ENCODE assay signal across 15 cellular contexts in the genomic region with DNA sequence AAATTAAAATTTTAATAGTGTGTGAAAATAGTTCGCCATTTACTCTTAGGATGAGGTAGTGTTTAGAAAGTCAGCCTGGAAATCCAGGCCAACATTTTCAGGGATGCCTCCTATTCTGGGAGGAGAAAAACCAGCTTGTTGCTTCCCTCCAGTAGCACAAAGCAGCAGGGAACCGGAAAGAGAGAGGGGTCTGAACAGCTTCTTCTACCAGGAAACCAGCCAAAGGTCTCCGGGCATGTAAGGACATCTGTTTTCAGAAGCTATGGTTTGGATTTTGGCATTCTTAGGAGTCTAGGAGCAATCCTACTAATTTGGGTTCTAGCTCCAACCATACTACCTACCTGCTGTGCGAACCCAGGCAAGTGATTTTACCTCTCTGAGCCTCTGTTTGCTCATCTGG.
"Had no signal": no experiment of that assay in that cellular context is flagged by ENCODE, and none has a peak within 500 bp of the region (broad histone marks: within the 10 kb centered on the region; RNA-seq: fewer than 3 reads in every experiment).

No MANE protein-coding gene starts in this region.

- H3K4me3 Mint-ChIP-seq: T-cell had no signal

- DNase-seq: activated CD4-positive, alpha-beta T cell treated with anti-CD3 and anti-CD28 coated beads for 4 hours; activated CD8-positive, alpha-beta memory T cell treated with anti-CD3 and anti-CD28 coated beads for 24 hours; activated naive CD4-positive, alpha-beta T cell treated with anti-CD3 and anti-CD28 coated beads, Interleukin-2, amount 50 U/mL, for 16 hours; amniotic stem cell; brain microvascular endothelial cell; esophagus squamous epithelium; naive thymus-derived CD4-positive, alpha-beta T cell; sigmoid colon; stimulated activated CD4-positive, alpha-beta T cell treated with anti-CD3 and anti-CD28 coated beads, Interleukin-12 subunit alpha, Interleukin-12 subunit beta, amount 100 ng/mL, for 4 hours; stimulated activated CD4-positive, alpha-beta T cell treated with anti-CD3 and anti-CD28 coated beads, Interleukin-2, amount 100 ng/mL, for 48 hours; stimulated activated naive CD8-positive, alpha-beta T cell treated with anti-CD3 and anti-CD28 coated beads, Interleukin-15, Interleukin-2, amounts not matched to agents 100 U/mL and 50 U/mL, for 24 hours; T-cell; T1000; WERI-Rb-1 had no signal

- H3K27ac Mint-ChIP-seq: naive thymus-derived CD4-positive, alpha-beta T cell; progenitor cell of endocrine pancreas; T-cell had no signal

- H3K36me3 Mint-ChIP-seq: T-cell had no signal

- ATAC-seq: naive thymus-derived CD4-positive, alpha-beta T cell; stimulated activated naive CD8-positive, alpha-beta T cell treated with anti-CD3 and anti-CD28 coated beads, Interleukin-15, Interleukin-2, amounts not matched to agents 100 U/mL and 50 U/mL, for 24 hours; T-cell had no signal

- H3K27me3 Mint-ChIP-seq: naive thymus-derived CD4-positive, alpha-beta T cell had no signal

- H3K9me3 Mint-ChIP-seq: T-cell had no signal
